23 cellular contexts compared by ENCODE assay signal in genomic region chr10:72906446-72906845, GRCh38. TPM values are rescaled to one million over a fixed set of nuclear protein-coding genes. Genes with fewer than 3 reads are reported as not detected.
"Had no signal": no experiment of that assay in that cellular context is flagged by ENCODE, and none has a peak within 500 bp of the region (broad histone marks: within the 10 kb centered on the region; RNA-seq: fewer than 3 reads in every experiment).

No MANE protein-coding gene starts in this region.

- H3K9me3 ChIP-seq: pancreas, thoracic aorta, upper lobe of right lung had no signal

- H3K27me3 ChIP-seq: pancreas, upper lobe of right lung had no signal

- H3K27me3 Mint-ChIP-seq: activated CD8-positive, alpha-beta T cell treated with anti-CD3 and anti-CD28 coated beads for 36 hours; memory B cell had no signal

- H3K4me3 ChIP-seq: pancreas, thoracic aorta, upper lobe of right lung had no signal

- H3K27ac ChIP-seq: pancreas, thoracic aorta, upper lobe of right lung had no signal

- H3K4me3 Mint-ChIP-seq: activated CD8-positive, alpha-beta memory T cell treated with anti-CD3 and anti-CD28 coated beads, Interleukin-2, amount 10 ng/mL, durations not matched to agents 7 days and 5 days; activated CD8-positive, alpha-beta T cell treated with anti-CD3 and anti-CD28 coated beads for 36 hours; activated naive CD4-positive, alpha-beta T cell treated with anti-CD3 and anti-CD28 coated beads, Interleukin-2, amount 10 ng/mL, durations not matched to agents 7 days and 5 days; memory B cell; nephron; T-helper 1 cell treated with Interleukin-12 subunit alpha and Interleukin-12 subunit beta and Interleukin-4 antibody, amounts not matched to agents 30 μg/mL and 1 μg/mL, for 36 hours had no signal

- H3K27ac Mint-ChIP-seq: activated CD8-positive, alpha-beta memory T cell treated with anti-CD3 and anti-CD28 coated beads, Interleukin-2, amount 10 ng/mL, durations not matched to agents 7 days and 5 days; activated CD8-positive, alpha-beta T cell treated with anti-CD3 and anti-CD28 coated beads for 36 hours; activated naive CD4-positive, alpha-beta T cell treated with anti-CD3 and anti-CD28 coated beads, Interleukin-2, amount 10 ng/mL, durations not matched to agents 7 days and 5 days; memory B cell; nephron; T-helper 1 cell treated with Interleukin-12 subunit alpha and Interleukin-12 subunit beta and Interleukin-4 antibody, amounts not matched to agents 30 μg/mL and 1 μg/mL, for 36 hours had no signal

- H3K4me1 ChIP-seq: pancreas, upper lobe of right lung had no signal

- H3K36me3 ChIP-seq: pancreas, thoracic aorta, upper lobe of right lung had no signal

- ATAC-seq: activated CD8-positive, alpha-beta memory T cell treated with anti-CD3 and anti-CD28 coated beads, Interleukin-2, amount 10 ng/mL, durations not matched to agents 7 days and 5 days; activated CD8-positive, alpha-beta T cell treated with anti-CD3 and anti-CD28 coated beads for 36 hours; esophagus mucosa; pancreas; right cardiac atrium; upper lobe of right lung had no signal

- H3K9me3 Mint-ChIP-seq: activated CD8-positive, alpha-beta T cell treated with anti-CD3 and anti-CD28 coated beads for 36 hours; activated naive CD4-positive, alpha-beta T cell treated with anti-CD3 and anti-CD28 coated beads, Interleukin-2, amount 10 ng/mL, durations not matched to agents 7 days and 5 days; memory B cell; nephron; T-helper 1 cell treated with Interleukin-12 subunit alpha and Interleukin-12 subunit beta and Interleukin-4 antibody, amounts not matched to agents 30 μg/mL and 1 μg/mL, for 36 hours had no signal

- H3K4me1 Mint-ChIP-seq: activated CD8-positive, alpha-beta memory T cell treated with anti-CD3 and anti-CD28 coated beads, Interleukin-2, amount 10 ng/mL, durations not matched to agents 7 days and 5 days; activated naive CD4-positive, alpha-beta T cell treated with anti-CD3 and anti-CD28 coated beads, Interleukin-2, amount 10 ng/mL, durations not matched to agents 7 days and 5 days; nephron had no signal

- H3K36me3 Mint-ChIP-seq: activated CD8-positive, alpha-beta memory T cell treated with anti-CD3 and anti-CD28 coated beads, Interleukin-2, amount 10 ng/mL, durations not matched to agents 7 days and 5 days; activated naive CD4-positive, alpha-beta T cell treated with anti-CD3 and anti-CD28 coated beads, Interleukin-2, amount 10 ng/mL, durations not matched to agents 7 days and 5 days; memory B cell had no signal

- DNase-seq: activated CD4-positive, alpha-beta T cell treated with anti-CD3 and anti-CD28 coated beads for 48 hours; activated CD8-positive, alpha-beta memory T cell treated with anti-CD3 and anti-CD28 coated beads, Interleukin-2, amount 10 ng/mL, durations not matched to agents 7 days and 5 days; activated CD8-positive, alpha-beta T cell treated with anti-CD3 and anti-CD28 coated beads for 36 hours; activated effector memory CD4-positive, alpha-beta T cell treated with anti-CD3 and anti-CD28 coated beads, Interleukin-2, amount 50 U/mL, for 16 hours; activated naive CD4-positive, alpha-beta T cell treated with anti-CD3 and anti-CD28 coated beads, Interleukin-2, amount 10 ng/mL, durations not matched to agents 7 days and 5 days; activated T-cell treated with anti-CD3 and anti-CD28 coated beads for 4 hours; caudate nucleus; dermis blood vessel endothelial cell; effector CD8-positive, alpha-beta T cell; hippocampal formation; pancreas; right cardiac atrium; stimulated activated CD4-positive, alpha-beta T cell treated with anti-CD3 and anti-CD28 coated beads, Interleukin-4, amount 100 ng/mL, for 24 hours; stimulated activated naive CD4-positive, alpha-beta T cell treated with Interleukin-2 at 50 U/mL for 16 hours; upper lobe of right lung had no signal

RNA-seq across cellular contexts. Expression of gene OIT3, which starts 12.9 kb away (rescaled TPM):
- total RNA-seq: activated CD8-positive, alpha-beta memory T cell treated with anti-CD3 and anti-CD28 coated beads, Interleukin-2, amount 10 ng/mL, durations not matched to agents 7 days and 5 days; activated CD8-positive, alpha-beta T cell treated with anti-CD3 and anti-CD28 coated beads for 36 hours; esophagus mucosa; thoracic aorta; upper lobe of right lung had no signal

RNA-seq across cellular contexts. Expression of gene PLA2G12B, which starts 48.2 kb away (rescaled TPM):
- total RNA-seq: activated CD8-positive, alpha-beta memory T cell treated with anti-CD3 and anti-CD28 coated beads, Interleukin-2, amount 10 ng/mL, durations not matched to agents 7 days and 5 days; activated CD8-positive, alpha-beta T cell treated with anti-CD3 and anti-CD28 coated beads for 36 hours; esophagus mucosa; mononuclear cell; myocyte; pancreas; pulmonary artery endothelial cell; thoracic aorta had no signal
- polyA plus RNA-seq: pancreas had no signal
